ENCODE assay signal across 9 cellular contexts in the genomic region with DNA sequence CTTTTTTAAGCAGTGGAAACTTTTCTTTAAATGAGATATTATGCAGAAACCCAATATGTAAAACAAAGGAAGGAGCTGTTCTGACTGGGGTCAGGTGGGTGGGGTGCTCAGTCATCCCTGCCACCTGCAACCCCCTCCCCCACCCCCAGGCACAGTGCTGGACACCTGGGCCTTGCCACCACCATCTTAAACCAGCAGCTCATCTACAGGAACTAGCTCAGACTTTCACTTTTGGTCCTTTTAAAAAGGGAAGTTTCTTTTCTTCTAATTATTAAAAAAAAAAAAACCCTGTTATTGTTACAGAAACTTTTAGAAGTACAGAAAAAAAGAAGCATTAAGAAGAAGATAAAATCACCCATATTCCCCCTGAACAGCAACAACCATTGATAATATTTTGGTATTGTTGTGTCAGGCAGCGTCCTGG. TPM values are rescaled to one million over a fixed set of nuclear protein-coding genes. Genes with fewer than 3 reads are reported as not detected.
DNase-seq lines count a peak whose midpoint lies in the region; ATAC-seq lines count a peak whose summit lies in the region.
"Had no signal": no experiment of that assay in that cellular context is flagged by ENCODE, and none has a peak within 500 bp of the region (broad histone marks: within the 10 kb centered on the region; RNA-seq: fewer than 3 reads in every experiment).

No MANE protein-coding gene starts in this region.

- H3K27me3 Mint-ChIP-seq in activated CD4-positive, alpha-beta T cell treated with anti-CD3 and anti-CD28 coated beads for 36 hours = no peaks in the 10 kb centered on the region
- H3K27me3 Mint-ChIP-seq in naive B cell = no peaks in the 10 kb centered on the region

- ATAC-seq in GM19372 (IDR thresholded peaks at IDR 0.05; ENCODE audit: low read depth, unreplicated experiment) (peak; percentile 89), HG03139 (IDR thresholded peaks at IDR 0.05; ENCODE audit: unreplicated experiment) (peak; percentile 90), naive B cell (ENCODE audit: low read depth in 2 of 2) (peak; percentile 98 to 99)
- ATAC-seq in activated CD4-positive, alpha-beta T cell treated with anti-CD3 and anti-CD28 coated beads for 36 hours = peak; percentile 66

- peak overlapping the region; percentile 97 for H3K27ac Mint-ChIP-seq in activated CD4-positive, alpha-beta T cell treated with anti-CD3 and anti-CD28 coated beads for 36 hours
- H3K27ac Mint-ChIP-seq in naive B cell = peak overlapping the region; percentile 92 to 100 (median 97)

- peaks cover 87% of the 10 kb centered on the region for H3K4me1 Mint-ChIP-seq in activated CD4-positive, alpha-beta T cell treated with anti-CD3 and anti-CD28 coated beads for 36 hours
- peaks cover 62 to 96% (median 81%) of the 10 kb centered on the region in 3 donors for H3K4me1 Mint-ChIP-seq in naive B cell

- H3K36me3 Mint-ChIP-seq in activated CD4-positive, alpha-beta T cell treated with anti-CD3 and anti-CD28 coated beads for 36 hours (ENCODE audit: low read depth) = peaks cover 68% of the 10 kb centered on the region
- peaks cover 18 to 19% of the 10 kb centered on the region in 2 donors for H3K36me3 Mint-ChIP-seq in naive B cell

- intact Hi-C loops in activated CD4-positive, alpha-beta T cell treated with anti-CD3 and anti-CD28 coated beads for 36 hours (cut with DNase I, micrococcal nuclease) = loop anchor here (1.0 to 5.0 kb wide), 5 partner anchors 9 to 175 kb away; partner anchors contain the start of gene PPP1R16B (in 1 of the 2)

- peak; percentile 87 for DNase-seq in activated CD4-positive, alpha-beta T cell treated with anti-CD3 and anti-CD28 coated beads for 36 hours
- DNase-seq in naive B cell = peak; percentile 85
- no peak for DNase-seq in NCI-H226
- no peak for DNase-seq in NCI-H774 (lab: John Stamatoyannopoulos, UW)
- DNase-seq in NCI-H187 treated with DMSO at 0.1 percent for 48 hours (lab: John Stamatoyannopoulos, UW) = no peak
- no peak for DNase-seq in AG08395 (ENCODE audit: low spot score)

- H3K9me3 Mint-ChIP-seq in activated CD4-positive, alpha-beta T cell treated with anti-CD3 and anti-CD28 coated beads for 36 hours (ENCODE audit: low read depth) = peaks cover 3% of the 10 kb centered on the region
- peaks cover 0 to 3% (median 0%) of the 10 kb centered on the region in 7 donors for H3K9me3 Mint-ChIP-seq in naive B cell

- peak overlapping the region; percentile 71 for H3K4me3 Mint-ChIP-seq in activated CD4-positive, alpha-beta T cell treated with anti-CD3 and anti-CD28 coated beads for 36 hours
- H3K4me3 Mint-ChIP-seq in naive B cell = peak overlapping the region; percentile 58 to 94 (median 78)

- CTCF ChIA-PET in activated CD4-positive, alpha-beta T cell treated with anti-CD3 and anti-CD28 coated beads for 36 hours (lab: Charles Lee) = interaction anchor here (1.0 to 3.0 kb wide), 9 partner anchors 8 to 34 kb away, joined by 3 to 16 read pairs (median 4); no protein-coding TSS in a partner anchor

- POLR2A ChIA-PET in activated CD4-positive, alpha-beta T cell treated with anti-CD3 and anti-CD28 coated beads for 36 hours (lab: Charles Lee) = interaction anchor here (0.6 to 1.5 kb wide), 7 partner anchors 11 to 151 kb away, joined by 3 to 9 read pairs (median 4); no protein-coding TSS in a partner anchor

RNA-seq across cellular contexts. Expression of gene PPP1R16B, which starts 37.1 kb away (rescaled TPM):
- 10 to 100 TPM; 78.8 to 84.0 TPM for total RNA-seq in activated CD4-positive, alpha-beta T cell treated with anti-CD3 and anti-CD28 coated beads for 36 hours
- 10 to 100 TPM; 22.1 to 54.6 (median 38.4) TPM for polyA plus RNA-seq in naive B cell (ENCODE audit: low read depth in 6 of 6)
- total RNA-seq: M059J had no signal

Comparison
In these comparisons a context has a peak if more than half of its experiments do, and no peak if none do; other contexts are left out.
1. DNase-seq: peak in activated CD4-positive, alpha-beta T cell treated with anti-CD3 and anti-CD28 coated beads for 36 hours (single experiment) and naive B cell (single experiment); none in NCI-H226 (single experiment), NCI-H774 (single experiment), NCI-H187 treated with DMSO at 0.1 percent for 48 hours (single experiment) and AG08395 (single experiment).
2. Peak in every context shown above with its lines, with median percentiles within 50 percentile points of each other: ATAC-seq.